In the genomic region with DNA sequence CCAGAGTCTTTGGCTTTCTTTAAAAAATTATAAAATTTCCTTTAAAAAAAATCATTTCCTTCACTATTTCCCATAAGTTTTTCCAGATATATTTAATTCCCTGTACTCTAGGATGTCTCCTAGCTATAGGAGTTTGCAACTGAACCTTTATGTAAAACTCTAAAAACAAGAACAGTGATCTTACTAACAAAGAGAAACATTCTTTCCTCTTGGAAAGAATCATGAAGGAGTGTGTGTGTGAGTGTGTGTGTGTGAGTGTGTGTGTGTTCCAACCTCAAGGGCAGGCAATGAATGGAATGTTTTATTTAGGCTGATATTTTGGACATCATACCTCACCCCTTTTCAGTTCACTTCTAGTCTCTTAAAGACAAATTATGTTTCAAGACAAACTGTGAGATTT, we compare ENCODE assay signal across 21 cellular contexts.
"Had no signal": no experiment of that assay in that cellular context is flagged by ENCODE, and none has a peak within 500 bp of the region (broad histone marks: within the 10 kb centered on the region; RNA-seq: fewer than 3 reads in every experiment).

No MANE protein-coding gene starts in this region.

- H3K27ac ChIP-seq: RWPE1 had no signal

- DNase-seq: KBM-7, MV-4-11, NCI-H1048, NCI-H1105, NCI-H146, NCI-H1694 treated with DMSO at 0.1 percent for 48 hours, NCI-H1930, NCI-H2081, NCI-H2107, NCI-H2171, NCI-H226, NCI-H446, NCI-H510A, NCI-H524 treated with DMSO at 0.1 percent for 48 hours, NCI-H69, NCI-H774, PC-3, SHP77 had no signal

- ATAC-seq: Panc1, PC-3, SK-N-SH treated with all-trans-retinoic acid at 6 μM for 48 hours had no signal
